1 cellular context compared by ENCODE assay signal in genomic region chr13:100436099-100436498, GRCh38.
TF ChIP-seq lines count a peak whose summit lies in the region.

No MANE protein-coding gene starts in this region.

TF ChIP-seq in HepG2, 621 proteins besides CTCF, POLR2A, EP300 and RAD21 (continued from another document):
- TF ChIP-seq THRA (CRISPR knock-in tag; IDR thresholded peaks at IDR 0.05; ENCODE audit: borderline replicate concordance) (no peak), ZNF441 (CRISPR knock-in tag; IDR thresholded peaks at IDR 0.05; ENCODE audit: borderline replicate concordance) (no peak), ZNF121 (CRISPR knock-in tag; IDR thresholded peaks at IDR 0.05) (no peak)
